15 cellular contexts compared by ENCODE assay signal in the genomic region with DNA sequence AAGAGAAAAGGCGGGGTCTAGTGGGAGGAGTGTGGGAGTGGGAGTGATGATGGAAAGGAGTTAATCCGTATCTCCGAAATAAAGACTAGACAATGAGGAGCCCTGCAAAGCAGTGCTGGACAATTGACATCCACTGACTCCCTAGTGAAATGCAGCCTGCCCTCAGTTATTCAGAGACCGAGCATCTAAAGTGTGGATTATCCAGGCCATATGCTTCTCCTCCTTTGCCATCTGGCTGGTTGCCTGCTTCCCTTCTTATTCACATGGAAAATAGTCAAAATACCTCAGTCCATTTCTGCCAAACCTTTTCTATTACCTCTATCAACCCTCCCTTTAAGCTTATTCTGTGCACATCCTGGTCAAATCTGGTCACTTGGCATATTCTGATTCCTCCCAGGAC.
DNase-seq lines count a peak whose midpoint lies in the region; ATAC-seq lines count a peak whose summit lies in the region.
"Had no signal": no experiment of that assay in that cellular context is flagged by ENCODE, and none has a peak within 500 bp of the region (broad histone marks: within the 10 kb centered on the region; RNA-seq: fewer than 3 reads in every experiment).

No MANE protein-coding gene starts in this region.

- no peaks in the 10 kb centered on the region for H3K9me3 ChIP-seq in HAP-1
- H3K9me3 ChIP-seq: SJSA1 had no signal

- H3K4me1 ChIP-seq in HAP-1: peaks cover 58% of the 10 kb centered on the region
- H3K4me1 ChIP-seq: SJSA1 had no signal

- ATAC-seq in HG02938 (IDR thresholded peaks at IDR 0.05; ENCODE audit: unreplicated experiment): no peak
- ATAC-seq: PC-3 had no signal

- no peak overlapping the region for H3K4me3 ChIP-seq in HAP-1
- H3K4me3 ChIP-seq: SJSA1 had no signal

- no peaks in the 10 kb centered on the region for H3K27me3 ChIP-seq in HAP-1 (ENCODE audit: low read depth)
- H3K27me3 ChIP-seq: SJSA1 had no signal

- in situ Hi-C loops in HAP-1 (cut with MboI; ENCODE audit: low sequenced_read_pairs): no loop called here

- intact Hi-C loops in posterior cingulate gyrus (cut with DNase I): no loop called here

- H3K36me3 ChIP-seq in HAP-1 (replicated peaks): no peaks in the 10 kb centered on the region
- H3K36me3 ChIP-seq: SJSA1 had no signal

- DNase-seq in HAP-1 (ENCODE audit: low spot score in 2 of 2): peak; percentile 88 to 98
- DNase-seq in NCI-H524 treated with DMSO at 0.1 percent for 48 hours (lab: John Stamatoyannopoulos, UW): peak; percentile 98
- DNase-seq in cerebellar nuclear complex (lab: John Stamatoyannopoulos, UW): peak; percentile 6 to 29
- no peak for DNase-seq in SIG-M5 (lab: John Stamatoyannopoulos, UW)
- no peak for DNase-seq in posterior cingulate gyrus
- no peak for DNase-seq in hypothalamus (lab: John Stamatoyannopoulos, UW)
- DNase-seq: GF-D8, H7, IMR-90, Karpas-422, MM.1S, NCI-H1105 had no signal

Comparison
In these comparisons a context has a peak if more than half of its experiments do, and no peak if none do; other contexts are left out.
1. DNase-seq: peak in HAP-1 (2 of 2), NCI-H524 treated with DMSO at 0.1 percent for 48 hours (single experiment) and cerebellar nuclear complex (2 of 2); none in SIG-M5 (single experiment), posterior cingulate gyrus (0 of 10) and hypothalamus (0 of 51).